In genomic region chr14:39683711-39684110, GRCh38 we compare ENCODE assay signal across 1 cellular context.
TF ChIP-seq lines count a peak whose summit lies in the region.

No MANE protein-coding gene starts in this region.

TF ChIP-seq in GM12878, 131 proteins besides CTCF, POLR2A, EP300 and RAD21 (continued from another document):
- no peak for TF ChIP-seq ZBTB4 (CRISPR knock-in tag; IDR thresholded peaks at IDR 0.05)
- no peak for TF ChIP-seq ZBTB11 (CRISPR knock-in tag; IDR thresholded peaks at IDR 0.05)
- TF ChIP-seq ASH2L (IDR thresholded peaks at IDR 0.05; ENCODE audit: borderline replicate concordance, low read depth), result no peak
- no peak for TF ChIP-seq REST (IDR thresholded peaks at IDR 0.05; ENCODE audit: low read depth, low read length)
- no peak for TF ChIP-seq POLR2AphosphoS2 (IDR thresholded peaks at IDR 0.05; ENCODE audit: low read depth, low read length)
- no peak for TF ChIP-seq TAF1 (IDR thresholded peaks at IDR 0.05; ENCODE audit: borderline replicate concordance, low read depth, low read length)
